In genomic region chr22:29912605-29913398, GRCh38 we compare ENCODE assay signal across 9 cellular contexts. TPM values are rescaled to one million over a fixed set of nuclear protein-coding genes. Genes with fewer than 3 reads are reported as not detected.
DNase-seq lines count a peak whose midpoint lies in the region; ATAC-seq and TF ChIP-seq lines count a peak whose summit lies in the region.
"Had no signal": no experiment of that assay in that cellular context is flagged by ENCODE, and none has a peak within 500 bp of the region (broad histone marks: within the 10 kb centered on the region; RNA-seq: fewer than 3 reads in every experiment).

No MANE protein-coding gene starts in this region.

- no peaks in the 10 kb centered on the region for H3K9me3 ChIP-seq in right cardiac atrium (ENCODE audit: control insufficient read depth, low read length)
- H3K9me3 ChIP-seq in stomach, result no peaks in the 10 kb centered on the region

- H3K36me3 ChIP-seq in stomach, result no peaks in the 10 kb centered on the region

- in situ Hi-C loops in astrocyte of the spinal cord (cut with HindIII; ENCODE audit: low sequenced_read_pairs), result no loop called here

- TF ChIP-seq EP300 in stomach (IDR thresholded peaks at IDR 0.05), result no peak

- peak overlapping the region; percentile 21 for H3K27ac ChIP-seq in right cardiac atrium (ENCODE audit: low read length)
- H3K27ac ChIP-seq in stomach, result peak overlapping the region in 4 of 5 donors; percentile 0 to 63 (median 54)

- TF ChIP-seq CTCF in astrocyte of the spinal cord (IDR thresholded peaks at IDR 0.05; ENCODE audit: low read depth, low read length), result no peak
- TF ChIP-seq CTCF in stomach (IDR thresholded peaks at IDR 0.05), result no peak

- peak; percentile 37 to 46 for ATAC-seq in right cardiac atrium

- TF ChIP-seq POLR2A in stomach (IDR thresholded peaks at IDR 0.05), result no peak

- peaks cover 7% of the 10 kb centered on the region for H3K4me1 ChIP-seq in right cardiac atrium (ENCODE audit: control insufficient read depth, insufficient read depth, low read length)
- peaks cover 48 to 96% (median 75%) of the 10 kb centered on the region in 4 donors for H3K4me1 ChIP-seq in stomach

- H3K4me3 ChIP-seq in astrocyte of the spinal cord (ENCODE audit: low read depth, low read length) (no peak overlapping the region), right cardiac atrium (ENCODE audit: low read length) (no peak overlapping the region), stomach (no peak overlapping the region)

- intact Hi-C loops in right cardiac atrium (cut with DNase I) (no loop called here), stomach (cut with DNase I; ENCODE audit: low total_unique reads) (no loop called here)

- H3K27me3 ChIP-seq in right cardiac atrium (ENCODE audit: control insufficient read depth, insufficient read depth) (no peaks in the 10 kb centered on the region), stomach (no peaks in the 10 kb centered on the region)

- DNase-seq in H4 (ENCODE audit: low spot score), result peak; percentile 72
- peak; percentile 92 for DNase-seq in astrocyte of the spinal cord (ENCODE audit: low read depth, low spot score)
- DNase-seq in right cardiac atrium, result no peak
- DNase-seq in stomach, result no peak
- no peak for DNase-seq in GM19240 (ENCODE audit: insufficient read length, low spot score)
- no peak for DNase-seq in DMS153 (lab: John Stamatoyannopoulos, UW)
- DNase-seq in activated naive CD4-positive, alpha-beta T cell treated with anti-CD3 and anti-CD28 coated beads, Interleukin-2, amount 50 U/mL, for 16 hours, result no peak
- no peak for DNase-seq in NCI-H2171 treated with DMSO at 0.1 percent for 48 hours (lab: John Stamatoyannopoulos, UW)
- DNase-seq: NCI-H446 treated with DMSO at 0.1 percent for 48 hours had no signal

- WGBS in right cardiac atrium, result 60% methylated on average over 5 of the region's 5 CpGs
- 44 to 68% (median 49%) methylated on average over 5 of the region's 5 CpGs for WGBS in stomach, 5 donors

RNA-seq across cellular contexts. Expression of gene MTMR3, which starts 29.8 kb away (rescaled TPM):
- total RNA-seq in H4 (2014; rRNA removed; shearing (Covaris generic)), result 5.7 and 6.0 TPM in 2 replicates
- total RNA-seq in right cardiac atrium (10 to 100 TPM; 30.3 to 38.0 (median 33.6) TPM), stomach (100 to 1,000 TPM in 1 of 5 donors, 10 to 100 TPM in 4; 39.8 to 120 (median 78.2) TPM)
- polyA plus RNA-seq in right cardiac atrium (9.5 TPM), stomach (10 to 100 TPM in 2 of 3 donors, 1 to 10 TPM in 1; 7.3 to 13.3 (median 12.8) TPM)

Comparison
In these comparisons a context has a peak if more than half of its experiments do, and no peak if none do; other contexts are left out.
1. DNase-seq: peak in H4 (single experiment) and astrocyte of the spinal cord (single experiment); none in right cardiac atrium (0 of 3), stomach (single experiment), GM19240 (single experiment), DMS153 (single experiment), activated naive CD4-positive, alpha-beta T cell treated with anti-CD3 and anti-CD28 coated beads, Interleukin-2, amount 50 U/mL, for 16 hours (single experiment) and NCI-H2171 treated with DMSO at 0.1 percent for 48 hours (single experiment).